ENCODE assay signal across 10 cellular contexts in the genomic region with DNA sequence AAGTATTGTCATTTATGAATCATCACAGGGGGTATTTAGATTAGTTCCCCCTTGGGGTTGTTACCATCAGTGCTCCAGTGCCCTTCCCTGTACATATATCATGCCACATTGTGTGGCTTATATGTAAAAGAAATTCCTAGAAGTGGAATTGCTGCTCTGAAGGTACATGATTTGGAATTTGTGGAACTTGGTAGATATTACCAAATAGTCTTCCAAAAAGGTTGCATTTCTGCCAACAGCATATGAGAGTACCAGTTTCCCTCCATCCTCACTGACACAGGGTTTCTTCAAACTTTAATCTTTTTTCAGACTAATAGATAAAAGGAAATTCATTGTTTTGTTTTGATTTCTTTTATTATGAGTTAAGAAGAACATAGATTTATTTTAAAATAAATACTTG. TPM values are rescaled to one million over a fixed set of nuclear protein-coding genes. Genes with fewer than 3 reads are reported as not detected.
DNase-seq lines count a peak whose midpoint lies in the region; ATAC-seq and TF ChIP-seq lines count a peak whose summit lies in the region.
"Had no signal": no experiment of that assay in that cellular context is flagged by ENCODE, and none has a peak within 500 bp of the region (broad histone marks: within the 10 kb centered on the region; RNA-seq: fewer than 3 reads in every experiment).

No MANE protein-coding gene starts in this region.

- H4K20me1 ChIP-seq in IMR-90 (ENCODE audit: insufficient read depth, low read length), result no peaks in the 10 kb centered on the region

- H2BK5ac ChIP-seq in IMR-90 (ENCODE audit: low read depth, low read length, poor library complexity, severe bottlenecking) (peak overlapping the region; percentile 43), mesenchymal stem cell (ENCODE audit: low read depth, low read length, poor library complexity, severe bottlenecking) (no peak overlapping the region)

- peak overlapping the region; percentile 68; the same call in 1 of the 2 replicates for H2BK120ac ChIP-seq in IMR-90 (ENCODE audit: low read depth, low read length)
- H2BK120ac ChIP-seq in mesenchymal stem cell (ENCODE audit: low read depth, low read length), result no peak overlapping the region

- H3K27ac ChIP-seq in IMR-90 (ENCODE audit: insufficient read depth, low read length), result peak overlapping the region; percentile 61; the same call in 1 of the 2 replicates
- no peak overlapping the region for H3K27ac ChIP-seq in mesenchymal stem cell (ENCODE audit: low read length, poor library complexity, severe bottlenecking)
- H3K27ac ChIP-seq: neutrophil had no signal

- peaks cover 3% of the 10 kb centered on the region; the same call in 1 of the 2 replicates for H3K9me1 ChIP-seq in IMR-90 (ENCODE audit: insufficient read depth, low read length)

- in situ Hi-C loops in IMR-90 (cut with MboI; ENCODE audit: low sequenced_read_pairs), result no loop called here

- no peak for ATAC-seq in IMR-90 (ENCODE audit: low read depth)

- H3K4me3 ChIP-seq in IMR-90 (ENCODE audit: insufficient read depth, low read depth, low read length) (no peak overlapping the region), cardiac fibroblast (replicated peaks in 1 of 2; ENCODE audit: low read depth in 2 of 2, low read length in 2 of 2) (no peak overlapping the region), mesenchymal stem cell (ENCODE audit: insufficient read depth in 1 of 2, low read depth in 1 of 2, low read length in 2 of 2) (no peak overlapping the region), foreskin fibroblast (ENCODE audit: low read depth in 1 of 2, low read length in 2 of 2) (no peak overlapping the region)

- no peak overlapping the region for H2AFZ ChIP-seq in IMR-90 (replicated peaks; ENCODE audit: low read length, poor library complexity)
- H2AFZ ChIP-seq in mesenchymal stem cell (ENCODE audit: low read depth, low read length), result no peak overlapping the region

- CTCF ChIA-PET in IMR-90 (lab: Yijun Ruan, JAX), result no interaction called here

- no peak for TF ChIP-seq RAD21 in IMR-90 (IDR thresholded peaks at IDR 0.05; ENCODE audit: low read length)

- TF ChIP-seq CTCF in IMR-90 (conservative IDR thresholded peaks at IDR 0.05; ENCODE audit: low read depth, low read length) (no peak), cardiac fibroblast (IDR thresholded peaks at IDR 0.05; ENCODE audit: low read depth, low read length) (no peak), foreskin fibroblast (IDR thresholded peaks at IDR 0.05; ENCODE audit: low read depth, low read length) (no peak)

- H2BK15ac ChIP-seq in IMR-90 (ENCODE audit: low read depth, low read length), result no peak overlapping the region; the same call in 2 of the 3 replicates
- no peak overlapping the region for H2BK15ac ChIP-seq in mesenchymal stem cell (ENCODE audit: low read depth, poor library complexity, severe bottlenecking)

- H3K23ac ChIP-seq in IMR-90 (ENCODE audit: low read depth, low read length), result peak overlapping the region; percentile 28; the same call in 1 of the 2 replicates
- no peak overlapping the region for H3K23ac ChIP-seq in mesenchymal stem cell (ENCODE audit: low read length in 2 of 2)

- no peak overlapping the region for H3K56ac ChIP-seq in IMR-90 (ENCODE audit: extremely low read depth, insufficient read depth, low read length)

- BruUV-seq in IMR-90 (replicated peaks; lab: Mats Ljungman, UMichigan), result no TSS peak

- H3K4ac ChIP-seq in IMR-90 (ENCODE audit: low read depth, low read length), result peak overlapping the region; percentile 9; the same call in 1 of the 2 replicates
- no peak overlapping the region for H3K4ac ChIP-seq in mesenchymal stem cell (ENCODE audit: low read depth in 1 of 2, low read length in 2 of 2)

- no peak overlapping the region for H2AK5ac ChIP-seq in IMR-90 (ENCODE audit: low read depth, low read length)
- peak overlapping the region; percentile 66 for H2AK5ac ChIP-seq in mesenchymal stem cell (ENCODE audit: low read length, severe bottlenecking)

- no peaks in the 10 kb centered on the region for H3K27me3 ChIP-seq in IMR-90 (ENCODE audit: control insufficient read depth, insufficient read depth, low read length)
- H3K27me3 ChIP-seq in mesenchymal stem cell (ENCODE audit: control insufficient read depth in 1 of 2, insufficient read depth in 1 of 2, low read length in 2 of 2), result no peaks in the 10 kb centered on the region

- no peak for TF ChIP-seq POLR2A in IMR-90 (IDR thresholded peaks at IDR 0.05; ENCODE audit: low read depth, low read length)

- H4K5ac ChIP-seq in IMR-90 (ENCODE audit: low read depth, low read length), result peak overlapping the region; percentile 85

- intact Hi-C loops in IMR-90 (cut with micrococcal nuclease), result no loop called here

- H3K4me2 ChIP-seq in IMR-90 (ENCODE audit: low read depth, low read length) (0 out of 2 replicates have a peak overlapping the region, but pooled peaks have one; percentile 20), mesenchymal stem cell (ENCODE audit: low read length, poor library complexity, severe bottlenecking) (no peak overlapping the region)

- POLR2A ChIA-PET in IMR-90 (lab: Charles Lee; ENCODE audit: unreplicated experiment), result no interaction called here

- dilution Hi-C loops in IMR-90 (cut with HindIII; ENCODE audit: low sequenced_read_pairs, unreplicated experiment), result no loop called here

- H2AK9ac ChIP-seq in IMR-90 (replicated peaks; ENCODE audit: low read depth, low read length, poor library complexity), result no peak overlapping the region

- H3K79me1 ChIP-seq in IMR-90 (ENCODE audit: low read depth in 1 of 2, low read length in 2 of 2) (no peaks in the 10 kb centered on the region), mesenchymal stem cell (replicated peaks; ENCODE audit: low read length, poor library complexity, severe bottlenecking) (no peaks in the 10 kb centered on the region)

- H3K4me1 ChIP-seq in IMR-90 (ENCODE audit: control insufficient read depth, insufficient read depth, low read length) (peaks cover 12% of the 10 kb centered on the region), mesenchymal stem cell (ENCODE audit: control insufficient read depth, insufficient read depth, low read depth, low read length) (peaks cover 4% of the 10 kb centered on the region)

- H2BK20ac ChIP-seq in IMR-90 (ENCODE audit: low read depth, low read length), result peak overlapping the region; percentile 65; the same call in 1 of the 2 replicates

- no peak overlapping the region for H4K91ac ChIP-seq in IMR-90 (ENCODE audit: insufficient read depth, low read depth, low read length)
- no peak overlapping the region for H4K91ac ChIP-seq in mesenchymal stem cell (ENCODE audit: low read length)

- H4K8ac ChIP-seq in IMR-90 (ENCODE audit: low read depth in 2 of 2, low read length in 2 of 2) (peak overlapping the region in 1 of 2 experiments; percentile 44; a peak in 3 of 4 replicates), mesenchymal stem cell (ENCODE audit: low read length) (no peak overlapping the region)

- H3K14ac ChIP-seq in IMR-90 (replicated peaks; ENCODE audit: low read depth, low read length) (peak overlapping the region; percentile 67), mesenchymal stem cell (ENCODE audit: low read length in 2 of 2) (no peak overlapping the region)

- H3K9me3 ChIP-seq in IMR-90 (ENCODE audit: control insufficient read depth, insufficient read depth, low read length) (no peaks in the 10 kb centered on the region), mesenchymal stem cell (ENCODE audit: control insufficient read depth, low read length) (no peaks in the 10 kb centered on the region)
- H3K9me3 ChIP-seq: neutrophil had no signal

- H3K36me3 ChIP-seq in IMR-90 (ENCODE audit: control insufficient read depth, insufficient read depth, low read length) (peaks cover 2% of the 10 kb centered on the region; the same call in 1 of the 2 replicates), mesenchymal stem cell (ENCODE audit: control insufficient read depth in 1 of 2, insufficient read depth in 2 of 2, low read depth in 1 of 2, low read length in 2 of 2) (peaks cover 0 to 11% of the 10 kb centered on the region in 2 experiments)

- no peak for DNase-seq in IMR-90
- DNase-seq in cardiac fibroblast (ENCODE audit: low read depth in 2 of 2), result peak; percentile 15 to 20
- peak; percentile 18 for DNase-seq in mesenchymal stem cell
- peak; percentile 72 for DNase-seq in superior temporal gyrus (ENCODE audit: extremely low spot score)
- DNase-seq in stimulated activated naive CD4-positive, alpha-beta T cell (lab: John Stamatoyannopoulos, UW), result no peak
- no peak for DNase-seq in activated T-cell treated with anti-CD3 and anti-CD28 coated beads, Interleukin-2, amount 50 U/mL, for 1 hour
- no peak for DNase-seq in foreskin fibroblast
- no peak for DNase-seq in OCI-M1 (lab: John Stamatoyannopoulos, UW)
- DNase-seq: NCI-H510A had no signal

- no peak overlapping the region for H2BK12ac ChIP-seq in mesenchymal stem cell (ENCODE audit: low read length in 2 of 2)

- no peak overlapping the region for H3K9ac ChIP-seq in IMR-90 (ENCODE audit: low read depth, low read length)
- peak overlapping the region; percentile 94 for H3K9ac ChIP-seq in mesenchymal stem cell (ENCODE audit: low read length)

- peak overlapping the region; percentile 81 for H3K18ac ChIP-seq in IMR-90 (ENCODE audit: low read depth, low read length)
- no peak overlapping the region for H3K18ac ChIP-seq in mesenchymal stem cell (ENCODE audit: low read depth in 1 of 2, low read length in 2 of 2)

TF ChIP-seq in IMR-90, 13 proteins besides CTCF, POLR2A, EP300 and RAD21 (continues in another document):
- TF ChIP-seq MAZ (IDR thresholded peaks at IDR 0.05; ENCODE audit: borderline replicate concordance, low read depth, low read length) (no peak), FOS (IDR thresholded peaks at IDR 0.05; ENCODE audit: low read depth, low read length) (no peak), CEBPB (IDR thresholded peaks at IDR 0.05; ENCODE audit: low read depth, low read length) (no peak), BHLHE40 (IDR thresholded peaks at IDR 0.05; ENCODE audit: low read depth, low read length) (no peak), CHD1 (IDR thresholded peaks at IDR 0.05; ENCODE audit: low read depth, low read length) (no peak), RFX5 (IDR thresholded peaks at IDR 0.05; ENCODE audit: low read depth, low read length) (no peak), MXI1 (IDR thresholded peaks at IDR 0.05; ENCODE audit: borderline replicate concordance, low read depth, low read length) (no peak)
- TF ChIP-seq, protein P1, sequence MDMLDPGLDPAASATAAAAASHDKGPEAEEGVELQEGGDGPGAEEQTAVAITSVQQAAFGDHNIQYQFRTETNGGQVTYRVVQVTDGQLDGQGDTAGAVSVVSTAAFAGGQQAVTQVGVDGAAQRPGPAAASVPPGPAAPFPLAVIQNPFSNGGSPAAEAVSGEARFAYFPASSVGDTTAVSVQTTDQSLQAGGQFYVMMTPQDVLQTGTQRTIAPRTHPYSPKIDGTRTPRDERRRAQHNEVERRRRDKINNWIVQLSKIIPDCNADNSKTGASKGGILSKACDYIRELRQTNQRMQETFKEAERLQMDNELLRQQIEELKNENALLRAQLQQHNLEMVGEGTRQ (IDR thresholded peaks at IDR 0.05; ENCODE audit: low read depth, low read length), result no peak

RNA-seq across cellular contexts. Expression of gene AKNAD1, which starts 41.3 kb away (rescaled TPM):
- 0.18 and 0.28 TPM in 2 replicates for total RNA-seq in IMR-90 (2012; rRNA removed)
- polyA plus RNA-seq in IMR-90 (2012; rRNA removed), result 0.07 and 0.55 TPM in 2 replicates
- 0.08 TPM in 1 of 2 replicates, not detected in the other for polyA plus RNA-seq in IMR-90 (2012; cell fraction: cytosol; rRNA removed)
- polyA plus RNA-seq in IMR-90 (2012; cell fraction: nucleus; rRNA removed; ENCODE audit: low replicate concordance), result 0.17 and 1.3 TPM in 2 replicates
- 0.86 TPM for polyA plus RNA-seq in mesenchymal stem cell (2013, experiment 1 of 2)
- 0.81 TPM for polyA plus RNA-seq in mesenchymal stem cell (2013, experiment 2 of 2)

Comparison
In these comparisons a context has a peak if more than half of its experiments do, and no peak if none do; other contexts are left out.
1. DNase-seq: peak in cardiac fibroblast (2 of 2), mesenchymal stem cell (single experiment) and superior temporal gyrus (single experiment); none in IMR-90 (single experiment), stimulated activated naive CD4-positive, alpha-beta T cell (0 of 6), activated T-cell treated with anti-CD3 and anti-CD28 coated beads, Interleukin-2, amount 50 U/mL, for 1 hour (single experiment), foreskin fibroblast (0 of 2) and OCI-M1 (single experiment).